18 cellular contexts compared by ENCODE assay signal in genomic region chr1:8345621-8346415, GRCh38. TPM values are rescaled to one million over a fixed set of nuclear protein-coding genes. Genes with fewer than 3 reads are reported as not detected.
DNase-seq lines count a peak whose midpoint lies in the region; ATAC-seq and TF ChIP-seq lines count a peak whose summit lies in the region.
"Had no signal": no experiment of that assay in that cellular context is flagged by ENCODE, and none has a peak within 500 bp of the region (broad histone marks: within the 10 kb centered on the region; RNA-seq: fewer than 3 reads in every experiment).

No MANE protein-coding gene starts in this region.

- H3K4me3 Mint-ChIP-seq in H9 (no peak overlapping the region), endodermal cell (no peak overlapping the region), Calu3 (ENCODE audit: low read depth, unreplicated experiment) (no peak overlapping the region)
- H3K4me3 Mint-ChIP-seq in stimulated activated effector memory CD8-positive, alpha-beta T cell treated with anti-CD3 and anti-CD28 coated beads, Interleukin-12 subunit alpha, Interleukin-12 subunit beta, amount 100 ng/mL, for 72 hours, result no peak overlapping the region
- H3K4me3 Mint-ChIP-seq: CD14-positive monocyte had no signal

- H2BK120ac ChIP-seq in H9 (ENCODE audit: low read depth, low read length, poor library complexity, severe bottlenecking) (no peak overlapping the region), neuronal stem cell (ENCODE audit: low read depth, low read length) (peak overlapping the region; percentile 42)

- H3K36me3 Mint-ChIP-seq in H9 (ENCODE audit: insufficient read depth in 1 of 3, low read depth in 3 of 3) (peaks cover 0 to 3% (median 0%) of the 10 kb centered on the region in 3 experiments; a peak in 3 of 7 replicates), endodermal cell (ENCODE audit: low read depth) (no peaks in the 10 kb centered on the region), Calu3 (ENCODE audit: insufficient read depth, unreplicated experiment) (peaks cover 9% of the 10 kb centered on the region)
- H3K36me3 Mint-ChIP-seq in stimulated activated effector memory CD8-positive, alpha-beta T cell treated with anti-CD3 and anti-CD28 coated beads, Interleukin-12 subunit alpha, Interleukin-12 subunit beta, amount 100 ng/mL, for 72 hours, result peaks cover 12% of the 10 kb centered on the region
- H3K36me3 Mint-ChIP-seq: CD14-positive monocyte had no signal

- intact Hi-C loops in Calu3 (cut with micrococcal nuclease; ENCODE audit: unreplicated experiment), result no loop called here

- H3K56ac ChIP-seq in H9 (ENCODE audit: insufficient read length, low read depth, low read length), result no peak overlapping the region

- H3K27ac ChIP-seq in H9 (ENCODE audit: insufficient read length, low read depth, low read length) (no peak overlapping the region), endodermal cell (ENCODE audit: low read depth, low read length) (no peak overlapping the region), neuronal stem cell (replicated peaks; ENCODE audit: low read length) (no peak overlapping the region)
- H3K27ac ChIP-seq: KMS-11, PC-9 had no signal

- H2BK15ac ChIP-seq in H9 (ENCODE audit: low read depth, low read length) (no peak overlapping the region), neuronal stem cell (ENCODE audit: low read length) (peak overlapping the region; percentile 71)

- H3K14ac ChIP-seq in H9 (ENCODE audit: insufficient read depth, low read length) (no peak overlapping the region), neuronal stem cell (ENCODE audit: low read length) (no peak overlapping the region)

- no peaks in the 10 kb centered on the region for H4K20me1 ChIP-seq in H9 (ENCODE audit: control insufficient read depth, insufficient read depth, insufficient read length)

- H3K4me3 ChIP-seq in endodermal cell (ENCODE audit: low read length) (no peak overlapping the region), neuronal stem cell (ENCODE audit: low read length in 2 of 2) (no peak overlapping the region)
- H3K4me3 ChIP-seq: PC-9 had no signal

- H3K9me3 ChIP-seq in H9 (ENCODE audit: control insufficient read depth, low read depth, low read length) (no peaks in the 10 kb centered on the region), endodermal cell (ENCODE audit: control insufficient read depth, low read length) (no peaks in the 10 kb centered on the region), neuronal stem cell (replicated peaks in 1 of 2; ENCODE audit: control insufficient read depth in 2 of 2, insufficient read depth in 1 of 2, low read depth in 1 of 2, low read length in 2 of 2) (peaks cover 0 to 1% of the 10 kb centered on the region in 2 donors)
- H3K9me3 ChIP-seq: Caco-2 had no signal

- no TSS peak for BruUV-seq in Calu3 (replicated peaks; lab: Mats Ljungman, UMichigan)

- H2AFZ ChIP-seq in H9 (ENCODE audit: low read length), result no peak overlapping the region
- H2AFZ ChIP-seq in neuronal stem cell (ENCODE audit: low read length), result no peak overlapping the region
- H2AFZ ChIP-seq: PC-9 had no signal

- no peaks in the 10 kb centered on the region; the same call in 1 of the 2 replicates for H3K4me1 ChIP-seq in H9 (ENCODE audit: insufficient read depth, low read length)
- no peaks in the 10 kb centered on the region for H3K4me1 ChIP-seq in endodermal cell (ENCODE audit: control insufficient read depth, insufficient read depth, low read length)
- H3K4me1 ChIP-seq in neuronal stem cell (ENCODE audit: control insufficient read depth in 2 of 2, insufficient read depth in 1 of 2, low read depth in 1 of 2, low read length in 2 of 2), result peaks cover 0 to 6% of the 10 kb centered on the region in 2 donors
- H3K4me1 ChIP-seq: Caco-2 had no signal

- WGBS in H9 (ENCODE audit: extremely low coverage, insufficient read length, low lambda C conversion rate), result no CpG with 5 or more reads among the region's 18 CpGs
- WGBS in endodermal cell (ENCODE audit: insufficient coverage in 1 of 2, insufficient read length in 1 of 2), 2 experiments, result 93 to 95% methylated on average over 15 to 18 of the region's 18 CpGs
- WGBS in neuronal stem cell (ENCODE audit: extremely low coverage in 2 of 2, insufficient read length in 2 of 2, insufficient replicate concordance in 1 of 2), 2 donors, result no CpG with 5 or more reads among the region's 18 CpGs

- H3K27me3 Mint-ChIP-seq in H9 (ENCODE audit: low read depth) (peaks cover 3% of the 10 kb centered on the region), endodermal cell (ENCODE audit: insufficient read depth) (peaks cover 3% of the 10 kb centered on the region), Calu3 (ENCODE audit: unreplicated experiment) (no peaks in the 10 kb centered on the region)

- H3K18ac ChIP-seq in H9 (ENCODE audit: insufficient read length, low read depth, low read length) (no peak overlapping the region), neuronal stem cell (ENCODE audit: low read length) (peak overlapping the region; percentile 82)

- no peaks in the 10 kb centered on the region for H3K23me2 ChIP-seq in H9 (ENCODE audit: insufficient read length, low read depth, low read length, poor library complexity, severe bottlenecking)

- DNase-seq in H9, result peak; percentile 20
- peak; percentile 42 for DNase-seq in endodermal cell
- no peak for DNase-seq in neuronal stem cell (ENCODE audit: low spot score)
- no peak for DNase-seq in stimulated activated effector memory CD8-positive, alpha-beta T cell treated with anti-CD3 and anti-CD28 coated beads, Interleukin-12 subunit alpha, Interleukin-12 subunit beta, amount 100 ng/mL, for 72 hours (ENCODE audit: low spot score in 2 of 2)
- DNase-seq in OCI-M2 (lab: John Stamatoyannopoulos, UW; ENCODE audit: unreplicated experiment), result no peak
- no peak for DNase-seq in NCI-H2029 (lab: John Stamatoyannopoulos, UW)
- no peak for DNase-seq in Calu3
- no peak for DNase-seq in HuH-7.5 (ENCODE audit: low spot score)
- DNase-seq: AML-193, EL, HCEC 1CT, NCI-H1436, NCI-H2029 treated with DMSO at 0.1 percent for 48 hours, NCI-H774, PC-9 had no signal

- H3K4me1 Mint-ChIP-seq in H9 (peaks cover 9 to 10% of the 10 kb centered on the region in 2 experiments), endodermal cell (peaks cover 3% of the 10 kb centered on the region), Calu3 (ENCODE audit: low read depth, unreplicated experiment) (peaks cover 20% of the 10 kb centered on the region)
- peaks cover 6% of the 10 kb centered on the region for H3K4me1 Mint-ChIP-seq in stimulated activated effector memory CD8-positive, alpha-beta T cell treated with anti-CD3 and anti-CD28 coated beads, Interleukin-12 subunit alpha, Interleukin-12 subunit beta, amount 100 ng/mL, for 72 hours

- no peak for ATAC-seq in stimulated activated effector memory CD8-positive, alpha-beta T cell treated with anti-CD3 and anti-CD28 coated beads, Interleukin-12 subunit alpha, Interleukin-12 subunit beta, amount 100 ng/mL, for 72 hours

- no peaks in the 10 kb centered on the region; a peak in 1 of 5 replicates for H3K9me3 Mint-ChIP-seq in H9
- no peaks in the 10 kb centered on the region for H3K9me3 Mint-ChIP-seq in endodermal cell
- no peaks in the 10 kb centered on the region for H3K9me3 Mint-ChIP-seq in stimulated activated effector memory CD8-positive, alpha-beta T cell treated with anti-CD3 and anti-CD28 coated beads, Interleukin-12 subunit alpha, Interleukin-12 subunit beta, amount 100 ng/mL, for 72 hours
- H3K9me3 Mint-ChIP-seq in Calu3 (ENCODE audit: low read depth, unreplicated experiment), result peaks cover 4% of the 10 kb centered on the region

- H2BK12ac ChIP-seq in H9 (ENCODE audit: insufficient read length, low read depth, low read length), result no peak overlapping the region
- H2BK12ac ChIP-seq in neuronal stem cell (ENCODE audit: low read length), result no peak overlapping the region

- H4K91ac ChIP-seq in H9 (ENCODE audit: insufficient read length, low read depth, low read length), result no peak overlapping the region
- no peak overlapping the region for H4K91ac ChIP-seq in neuronal stem cell (ENCODE audit: low read depth, low read length, poor library complexity)

- H3K79me1 ChIP-seq in H9 (ENCODE audit: insufficient read depth, low read depth, low read length, poor library complexity, severe bottlenecking), result no peaks in the 10 kb centered on the region
- peaks cover 3% of the 10 kb centered on the region for H3K79me1 ChIP-seq in neuronal stem cell (ENCODE audit: low read depth, low read length)

- H3K27me3 ChIP-seq in H9 (ENCODE audit: insufficient read depth, low read length) (no peaks in the 10 kb centered on the region), endodermal cell (ENCODE audit: control insufficient read depth, insufficient read depth, low read length, poor library complexity, severe bottlenecking) (no peaks in the 10 kb centered on the region), neuronal stem cell (ENCODE audit: control insufficient read depth in 3 of 3, insufficient read depth in 3 of 3, low read depth in 1 of 3, low read length in 3 of 3) (no peaks in the 10 kb centered on the region)

- H3K23ac ChIP-seq in H9 (ENCODE audit: insufficient read length, low read depth, low read length) (no peak overlapping the region), neuronal stem cell (ENCODE audit: low read depth, low read length, poor library complexity) (peak overlapping the region; percentile 88)

- no peak overlapping the region for H3T11ph ChIP-seq in H9 (ENCODE audit: low read length)

- H3K36me3 ChIP-seq in endodermal cell (ENCODE audit: control insufficient read depth, insufficient read depth, low read length) (no peaks in the 10 kb centered on the region), neuronal stem cell (replicated peaks in 1 of 2; ENCODE audit: control insufficient read depth in 2 of 2, insufficient read depth in 2 of 2, low read length in 2 of 2) (no peaks in the 10 kb centered on the region)

- no peak overlapping the region for H4K5ac ChIP-seq in H9 (ENCODE audit: insufficient read length, low read depth, low read length)

- TF ChIP-seq CTCF in H9 (conservative IDR thresholded peaks at IDR 0.05) (no peak), endodermal cell (conservative IDR thresholded peaks at IDR 0.05) (no peak), Calu3 (IDR thresholded peaks at IDR 0.05; ENCODE audit: unreplicated experiment) (no peak)

- peak overlapping the region in 1 of 3 experiments; percentile 58; a peak in 1 of 7 replicates for H3K27ac Mint-ChIP-seq in H9
- peak overlapping the region; percentile 1 for H3K27ac Mint-ChIP-seq in endodermal cell
- H3K27ac Mint-ChIP-seq in stimulated activated effector memory CD8-positive, alpha-beta T cell treated with anti-CD3 and anti-CD28 coated beads, Interleukin-12 subunit alpha, Interleukin-12 subunit beta, amount 100 ng/mL, for 72 hours, result peak overlapping the region; percentile 13
- no peak overlapping the region for H3K27ac Mint-ChIP-seq in Calu3 (ENCODE audit: unreplicated experiment)
- H3K27ac Mint-ChIP-seq: CD14-positive monocyte had no signal

- CTCF ChIA-PET in Calu3 (lab: Charles Lee), result no interaction called here

- H2BK20ac ChIP-seq in H9 (ENCODE audit: low read depth, low read length, poor library complexity, severe bottlenecking), result no peak overlapping the region

- H3K4me2 ChIP-seq in H9 (ENCODE audit: insufficient read depth, insufficient read length, low read length), result no peak overlapping the region
- no peak overlapping the region for H3K4me2 ChIP-seq in neuronal stem cell (ENCODE audit: insufficient read depth, low read length, poor library complexity, severe bottlenecking)
- H3K4me2 ChIP-seq: KMS-11, PC-9 had no signal

- H3K79me2 ChIP-seq in H9 (ENCODE audit: insufficient read depth, low read length), result no peaks in the 10 kb centered on the region

- H3K9ac ChIP-seq in H9 (ENCODE audit: extremely low read depth, insufficient read length, low read length) (no peak overlapping the region), endodermal cell (ENCODE audit: extremely low read depth, low read length, poor library complexity, severe bottlenecking) (no peak overlapping the region), neuronal stem cell (ENCODE audit: low read depth, low read length, poor library complexity) (peak overlapping the region; percentile 34)
- H3K9ac ChIP-seq: KMS-11 had no signal

- H2BK5ac ChIP-seq in H9 (ENCODE audit: insufficient read length, low read length) (no peak overlapping the region), neuronal stem cell (ENCODE audit: low read length) (no peak overlapping the region)

- H3K4ac ChIP-seq in H9 (ENCODE audit: low read depth, low read length) (no peak overlapping the region), neuronal stem cell (ENCODE audit: low read length) (no peak overlapping the region)

- no peak overlapping the region for H4K8ac ChIP-seq in H9 (replicated peaks; ENCODE audit: insufficient read length, low read depth, low read length)
- H4K8ac ChIP-seq in neuronal stem cell (ENCODE audit: low read depth, low read length), result no peak overlapping the region

- no peak overlapping the region for H2AK5ac ChIP-seq in H9 (ENCODE audit: insufficient read length, low read length)
- H2AK5ac ChIP-seq in neuronal stem cell (ENCODE audit: low read depth, low read length), result peak overlapping the region; percentile 81

RNA-seq across cellular contexts. Expression of gene SLC45A1, which starts 27.9 kb away (rescaled TPM):
- total RNA-seq in H9 (2021) (0.63 and 1.1 TPM in 2 replicates), endodermal cell (under 1 TPM in 1 of 2 donors, not detected in 1; 0.42 TPM), Calu3 (2022) (0.73 TPM in 2 replicates)
- 2.4 TPM for polyA plus RNA-seq in endodermal cell (2013, experiment 1 of 2)
- 2.3 TPM for polyA plus RNA-seq in endodermal cell (2013, experiment 2 of 2)
- 1.7 TPM for polyA plus RNA-seq in neuronal stem cell (2013, experiment 1 of 2)
- 1.7 TPM for polyA plus RNA-seq in neuronal stem cell (2013, experiment 2 of 2)
- polyA plus RNA-seq: CD14-positive monocyte had no signal

Comparison
In these comparisons a context has a peak if more than half of its experiments do, and no peak if none do; other contexts are left out.
1. DNase-seq: peak in H9 (single experiment) and endodermal cell (single experiment); none in neuronal stem cell (single experiment), stimulated activated effector memory CD8-positive, alpha-beta T cell treated with anti-CD3 and anti-CD28 coated beads, Interleukin-12 subunit alpha, Interleukin-12 subunit beta, amount 100 ng/mL, for 72 hours (0 of 2), OCI-M2 (single experiment), NCI-H2029 (single experiment), Calu3 (single experiment) and HuH-7.5 (single experiment).